Comparison of ENCODE assay signal across 15 cellular contexts in the genomic region with DNA sequence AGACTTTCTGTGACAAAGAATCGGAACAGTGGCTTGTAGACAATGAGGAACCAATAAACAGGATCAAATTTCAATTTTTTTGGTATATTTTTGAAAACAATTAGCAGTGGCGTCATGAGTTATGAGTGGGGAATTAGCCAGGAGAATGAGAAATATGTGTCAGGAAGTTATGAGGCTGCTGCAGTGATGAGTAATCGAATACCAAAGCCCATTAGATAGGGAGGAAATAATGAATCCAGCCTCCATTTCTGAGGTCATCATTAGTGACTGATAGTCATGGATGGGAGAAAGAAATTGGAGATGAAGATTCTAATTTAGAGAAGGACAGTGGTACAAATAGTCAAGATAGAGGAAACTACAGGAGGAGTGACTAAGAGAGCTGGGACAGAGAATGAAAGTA.
DNase-seq lines count a peak whose midpoint lies in the region; ATAC-seq and TF ChIP-seq lines count a peak whose summit lies in the region.
"Had no signal": no experiment of that assay in that cellular context is flagged by ENCODE, and none has a peak within 500 bp of the region (broad histone marks: within the 10 kb centered on the region; RNA-seq: fewer than 3 reads in every experiment).

No MANE protein-coding gene starts in this region.

- H3K27ac ChIP-seq in mammary epithelial cell (ENCODE audit: insufficient read depth, low read depth, low read length), result no peak overlapping the region
- H3K27ac ChIP-seq: gastrocnemius medialis, left ventricle myocardium inferior had no signal

- TF ChIP-seq CTCF in AG10803 (conservative IDR thresholded peaks at IDR 0.05; ENCODE audit: low read length), result no peak
- no peak for TF ChIP-seq CTCF in mammary epithelial cell (conservative IDR thresholded peaks at IDR 0.05 in 1 of 2, IDR thresholded peaks at IDR 0.05 in 1 of 2; ENCODE audit: extremely low read depth in 1 of 2, insufficient read depth in 1 of 2, low read depth in 1 of 2, low read length in 2 of 2)

- no peaks in the 10 kb centered on the region for H3K27me3 ChIP-seq in mammary epithelial cell (ENCODE audit: insufficient read depth, low read length)
- H3K27me3 ChIP-seq: gastrocnemius medialis had no signal

- no peaks in the 10 kb centered on the region for H3K9me3 ChIP-seq in mammary epithelial cell (replicated peaks; ENCODE audit: insufficient read depth, low read length)
- H3K9me3 ChIP-seq: gastrocnemius medialis had no signal

- dilution Hi-C loops in mammary epithelial cell (cut with HindIII; ENCODE audit: low sequenced_read_pairs), result no loop called here

- H3K36me3 ChIP-seq in mammary epithelial cell (ENCODE audit: insufficient read depth, low read length), result no peaks in the 10 kb centered on the region
- H3K36me3 ChIP-seq: gastrocnemius medialis, left ventricle myocardium inferior had no signal

- DNase-seq in AG10803 (ENCODE audit: low read depth) (peak; percentile 76), HT1080 (ENCODE audit: low read depth) (peak; percentile 80), mammary epithelial cell (peak; percentile 71), kidney glomerular epithelial cell (lab: John Stamatoyannopoulos, UW) (peak; percentile 67), KBM-7 (no peak), NCI-H345 treated with DMSO at 0.1 percent for 48 hours (lab: John Stamatoyannopoulos, UW; ENCODE audit: unreplicated experiment) (no peak)
- DNase-seq in activated CD4-positive, CD25-positive, alpha-beta regulatory T cell (lab: John Stamatoyannopoulos, UW), result no peak
- DNase-seq: activated effector memory CD4-positive, alpha-beta T cell treated with Interleukin-2 at 50 U/mL for 16 hours; gastrocnemius medialis; left ventricle myocardium inferior; NCI-H1930; NK-92 treated with Interleukin-12 subunit alpha and Interleukin-12 subunit beta, amount 100 ng/mL, for 24 hours; T-helper 1 cell had no signal

- ATAC-seq in GM19463 (IDR thresholded peaks at IDR 0.05; ENCODE audit: unreplicated experiment), result no peak
- ATAC-seq: gastrocnemius medialis, K562 had no signal

- no peak overlapping the region for H2AFZ ChIP-seq in mammary epithelial cell (ENCODE audit: low read depth, low read length)

- H3K79me2 ChIP-seq in mammary epithelial cell (ENCODE audit: insufficient read depth, low read length), result no peaks in the 10 kb centered on the region

- peak overlapping the region; percentile 19 for H3K4me2 ChIP-seq in mammary epithelial cell (ENCODE audit: insufficient read depth, low read depth, low read length)

- no TSS peak for BruUV-seq in mammary epithelial cell (replicated peaks; lab: Mats Ljungman, UMichigan)

- H3K4me1 ChIP-seq in mammary epithelial cell (ENCODE audit: insufficient read depth, low read length), result peaks cover 16% of the 10 kb centered on the region
- H3K4me1 ChIP-seq: left ventricle myocardium inferior had no signal

- WGBS in mammary epithelial cell (ENCODE audit: low coverage, missing lambda C conversion rate), result 45% methylated on average over 3 of the region's 3 CpGs

- intact Hi-C loops in mammary epithelial cell (cut with micrococcal nuclease), result no loop called here

- H3K4me3 ChIP-seq in AG10803 (ENCODE audit: low read length) (no peak overlapping the region), mammary epithelial cell (replicated peaks in 1 of 3; ENCODE audit: insufficient read depth in 1 of 3, low read depth in 2 of 3, low read length in 3 of 3) (no peak overlapping the region)
- H3K4me3 ChIP-seq: gastrocnemius medialis, K562, left ventricle myocardium inferior had no signal

- in situ Hi-C loops in mammary epithelial cell (cut with MboI; ENCODE audit: low sequenced_read_pairs in 2 of 2) (no loop called here), KBM-7 (cut with MboI; ENCODE audit: low pct_unique_long_range_greater_than_20kb, low sequenced_read_pairs) (no loop called here)

- no peak overlapping the region for H3K9ac ChIP-seq in mammary epithelial cell (ENCODE audit: insufficient read depth, low read length)

- CTCF ChIA-PET in mammary epithelial cell (lab: Charles Lee; ENCODE audit: low non-redundant PET), result no interaction called here

- H4K20me1 ChIP-seq in mammary epithelial cell (ENCODE audit: insufficient read depth, low read length), result no peaks in the 10 kb centered on the region

Comparison
In these comparisons a context has a peak if more than half of its experiments do, and no peak if none do; other contexts are left out.
1. DNase-seq: peak in AG10803 (single experiment), HT1080 (single experiment), mammary epithelial cell (single experiment) and kidney glomerular epithelial cell (single experiment); none in KBM-7 (single experiment), NCI-H345 treated with DMSO at 0.1 percent for 48 hours (single experiment) and activated CD4-positive, CD25-positive, alpha-beta regulatory T cell (0 of 4).